2 cellular contexts compared by ENCODE assay signal in the genomic region with DNA sequence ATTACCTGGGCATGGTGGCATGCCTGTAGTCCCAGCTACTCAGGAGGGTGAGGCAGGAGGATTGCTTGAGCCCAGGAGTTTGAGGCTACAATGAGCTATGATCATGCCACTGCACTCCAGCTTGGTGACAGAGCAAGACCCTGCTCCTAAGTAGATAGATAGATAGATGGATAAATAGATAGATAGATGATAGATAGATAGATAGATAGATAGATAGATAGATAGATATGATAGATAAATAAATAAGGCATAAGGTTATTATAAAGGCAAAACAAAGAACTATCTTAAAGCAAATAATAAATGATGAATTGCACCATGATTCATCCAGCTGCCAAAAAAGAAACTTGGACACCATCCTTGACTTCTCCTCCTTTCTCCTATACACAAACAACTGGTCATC.
DNase-seq lines count a peak whose midpoint lies in the region; ATAC-seq, FAIRE-seq and TF ChIP-seq lines count a peak whose summit lies in the region.
"Not testable (repeated sequence)": the region's sequence is repeated elsewhere in the genome, so short reads cannot be mapped to it uniquely, and the experiment has no call there.

No MANE protein-coding gene starts in this region.

- not testable (repeated sequence) for H3K36me3 ChIP-seq in K562 (ENCODE audit: control insufficient read depth, insufficient read depth, low read length); osteoblast (ENCODE audit: insufficient read depth, low read length)

- not testable (repeated sequence) for H3K4me3 ChIP-seq in K562; osteoblast (ENCODE audit: insufficient read depth, low read length)

- not testable (repeated sequence) for TF ChIP-seq CTCF in K562 (IDR thresholded peaks at IDR 0.05 in 2 of 3, conservative IDR thresholded peaks at IDR 0.05 in 1 of 3; ENCODE audit: insufficient read depth in 2 of 3, low read depth in 1 of 3, low read length in 3 of 3); osteoblast (IDR thresholded peaks at IDR 0.05; ENCODE audit: extremely low read depth, low read depth, low read length)

- H3K9me3 ChIP-seq in K562 (replicated peaks; ENCODE audit: control insufficient read depth, insufficient read depth, low read depth, low read length); osteoblast (ENCODE audit: low read depth, low read length): not testable (repeated sequence)

- POLR2A ChIA-PET in K562 (lab: Yijun Ruan, JAX), result not testable (repeated sequence)

- not testable (repeated sequence) for H4K20me1 ChIP-seq in K562 (replicated peaks; ENCODE audit: control insufficient read depth, insufficient read depth, low read length); osteoblast (ENCODE audit: insufficient read depth, low read length)

- H3K9me1 ChIP-seq in K562 (ENCODE audit: control insufficient read depth, insufficient read depth, low read length), result not testable (repeated sequence)

- H3K27ac ChIP-seq in K562 (ENCODE audit: extremely low read depth, low read depth, low read length); osteoblast (ENCODE audit: low read depth, low read length): not testable (repeated sequence)

- H3K4me1 ChIP-seq in K562 (replicated peaks in 1 of 2; ENCODE audit: control insufficient read depth in 2 of 2, insufficient read depth in 2 of 2, low read length in 2 of 2); osteoblast (ENCODE audit: insufficient read depth, low read length): not testable (repeated sequence)

- DNase-seq in K562 (ENCODE audit: extremely low read depth in 1 of 4, low spot score in 3 of 4), result not testable (repeated sequence)
- DNase-seq in osteoblast (ENCODE audit: insufficient read length, low spot score, missing footprints), result peak; percentile 73

- not testable (repeated sequence) for ATAC-seq in K562

- H3K4me2 ChIP-seq in K562 (ENCODE audit: insufficient read depth, low read length); osteoblast (ENCODE audit: insufficient read depth, low read length): not testable (repeated sequence)

- H3K79me2 ChIP-seq in K562 (ENCODE audit: control insufficient read depth, insufficient read depth, low read length); osteoblast (ENCODE audit: insufficient read depth, low read length): not testable (repeated sequence)

- not testable (repeated sequence) for TF ChIP-seq EP300 in K562 (IDR thresholded peaks at IDR 0.05; ENCODE audit: low read length)

- not testable (repeated sequence) for H3K9ac ChIP-seq in K562 (ENCODE audit: insufficient read depth in 1 of 2, low read depth in 2 of 2, low read length in 2 of 2)

- CTCF ChIA-PET in K562 (lab: Yijun Ruan, JAX; ENCODE audit: low intra/inter-chr PET ratio), result interaction anchor here (0.6 kb wide), 1 partner anchor 101 kb away, joined by 4 read pairs; no protein-coding TSS in a partner anchor

- BruUV-seq in K562 (replicated peaks; lab: Mats Ljungman, UMichigan), result not testable (repeated sequence)

- TF ChIP-seq POLR2A in K562 (conservative IDR thresholded peaks at IDR 0.05), result not testable (repeated sequence)

- H2AFZ ChIP-seq in K562 (ENCODE audit: low read depth, low read length); osteoblast (ENCODE audit: low read length): not testable (repeated sequence)

- in situ Hi-C loops in K562 (cut with MboI), result not testable (repeated sequence)

- intact Hi-C loops in K562 (cut with micrococcal nuclease), result not testable (repeated sequence)

- not testable (repeated sequence) for FAIRE-seq in K562 (lab: Jason Lieb, UNC)

- not testable (repeated sequence) for TF ChIP-seq RAD21 in K562 (CRISPR knock-in tag; conservative IDR thresholded peaks at IDR 0.05 in 1 of 2, IDR thresholded peaks at IDR 0.05 in 1 of 2)

- not testable (repeated sequence) for H3K27me3 ChIP-seq in K562 (ENCODE audit: control insufficient read depth in 2 of 2, insufficient read depth in 2 of 2, low read length in 2 of 2); osteoblast (ENCODE audit: insufficient read depth, low read length)

TF ChIP-seq in K562, 482 proteins besides CTCF, POLR2A, EP300 and RAD21:
- TF ChIP-seq DACH1 (IDR thresholded peaks at IDR 0.05; ENCODE audit: partially characterized antibody), result peak; percentile 91
